Comparison of ENCODE assay signal across 28 cellular contexts in the genomic region with DNA sequence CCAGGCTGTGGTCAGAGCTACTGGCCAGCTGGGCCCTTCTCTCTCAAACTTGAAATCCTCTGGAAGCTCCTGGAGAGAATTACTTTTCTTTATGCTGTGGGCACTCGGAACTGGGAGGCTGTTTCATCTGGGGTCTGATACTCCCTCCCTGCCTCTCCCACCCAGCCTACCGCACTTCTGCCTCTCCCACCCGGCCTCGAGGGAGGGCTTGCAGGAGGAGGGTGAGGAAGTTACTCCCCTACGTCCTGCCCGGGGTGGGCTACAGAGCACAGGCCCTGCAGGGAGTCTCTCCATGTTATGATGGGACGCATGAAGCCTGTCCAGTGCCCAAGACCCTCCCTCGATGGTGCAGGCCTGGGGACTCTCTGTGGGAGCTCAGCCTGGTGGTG.
"Had no signal": no experiment of that assay in that cellular context is flagged by ENCODE, and none has a peak within 500 bp of the region (broad histone marks: within the 10 kb centered on the region; RNA-seq: fewer than 3 reads in every experiment).

No MANE protein-coding gene starts in this region.

- H3K36me3 Mint-ChIP-seq: immature natural killer cell; naive thymus-derived CD4-positive, alpha-beta T cell; neural progenitor cell had no signal

- H3K36me3 ChIP-seq: heart left ventricle, left ventricle myocardium inferior, neural progenitor cell, ovary, right atrium auricular region, suprapubic skin, thoracic aorta, tibial artery, vagina had no signal

- H3K9me3 ChIP-seq: heart left ventricle, left ventricle myocardium inferior, mucosa of descending colon, ovary, right atrium auricular region, suprapubic skin, thoracic aorta, tibial artery, vagina had no signal

- H3K4me3 ChIP-seq: heart left ventricle, left ventricle myocardium inferior, lung, mucosa of descending colon, neural progenitor cell, ovary, right atrium auricular region, skin epidermis, suprapubic skin, thoracic aorta, tibial artery, vagina had no signal

- H3K4me1 Mint-ChIP-seq: immature natural killer cell; naive thymus-derived CD4-positive, alpha-beta T cell had no signal

- H3K27ac Mint-ChIP-seq: immature natural killer cell; naive thymus-derived CD4-positive, alpha-beta T cell; neural progenitor cell; progenitor cell of endocrine pancreas had no signal

- H3K4me1 ChIP-seq: left ventricle myocardium inferior, right atrium auricular region, tibial artery had no signal

- H3K27ac ChIP-seq: heart left ventricle, left ventricle myocardium inferior, neural progenitor cell, ovary, right atrium auricular region, skin epidermis, suprapubic skin, thoracic aorta, tibial artery, vagina had no signal

- H3K4me3 Mint-ChIP-seq: immature natural killer cell; naive thymus-derived CD4-positive, alpha-beta T cell; nephron progenitor cell; neural progenitor cell had no signal

- H3K9me3 Mint-ChIP-seq: nephron progenitor cell, neural progenitor cell had no signal

- H3K27me3 ChIP-seq: neural progenitor cell, ovary, right atrium auricular region, tibial artery, vagina had no signal

- DNase-seq: heart left ventricle; hypothalamus; immature natural killer cell; kidney; left colon; left ventricle myocardium inferior; mesendoderm; midbrain; mucosa of descending colon; naive thymus-derived CD4-positive, alpha-beta T cell; nephron progenitor cell; ovary; stimulated activated CD4-positive, alpha-beta T cell treated with anti-CD3 and anti-CD28 coated beads, Interleukin-12 subunit alpha, Interleukin-12 subunit beta, amount 100 ng/mL, for 4 hours; stimulated activated CD4-positive, alpha-beta T cell treated with anti-CD3 and anti-CD28 coated beads, Interleukin-15, amount 100 ng/mL, for 24 hours; stimulated activated CD4-positive, alpha-beta T cell treated with anti-CD3 and anti-CD28 coated beads, Interleukin-2, amount 100 ng/mL, for 24 hours; stimulated activated CD4-positive, alpha-beta T cell treated with anti-CD3 and anti-CD28 coated beads, Interleukin-4, amount 100 ng/mL, for 1 hour; stimulated activated naive CD4-positive, alpha-beta T cell treated with Interleukin-2 at 50 U/mL for 16 hours; tibial artery; trophoblast cell had no signal

- ATAC-seq: left colon, mucosa of descending colon, sciatic nerve had no signal
